In the genomic region with DNA sequence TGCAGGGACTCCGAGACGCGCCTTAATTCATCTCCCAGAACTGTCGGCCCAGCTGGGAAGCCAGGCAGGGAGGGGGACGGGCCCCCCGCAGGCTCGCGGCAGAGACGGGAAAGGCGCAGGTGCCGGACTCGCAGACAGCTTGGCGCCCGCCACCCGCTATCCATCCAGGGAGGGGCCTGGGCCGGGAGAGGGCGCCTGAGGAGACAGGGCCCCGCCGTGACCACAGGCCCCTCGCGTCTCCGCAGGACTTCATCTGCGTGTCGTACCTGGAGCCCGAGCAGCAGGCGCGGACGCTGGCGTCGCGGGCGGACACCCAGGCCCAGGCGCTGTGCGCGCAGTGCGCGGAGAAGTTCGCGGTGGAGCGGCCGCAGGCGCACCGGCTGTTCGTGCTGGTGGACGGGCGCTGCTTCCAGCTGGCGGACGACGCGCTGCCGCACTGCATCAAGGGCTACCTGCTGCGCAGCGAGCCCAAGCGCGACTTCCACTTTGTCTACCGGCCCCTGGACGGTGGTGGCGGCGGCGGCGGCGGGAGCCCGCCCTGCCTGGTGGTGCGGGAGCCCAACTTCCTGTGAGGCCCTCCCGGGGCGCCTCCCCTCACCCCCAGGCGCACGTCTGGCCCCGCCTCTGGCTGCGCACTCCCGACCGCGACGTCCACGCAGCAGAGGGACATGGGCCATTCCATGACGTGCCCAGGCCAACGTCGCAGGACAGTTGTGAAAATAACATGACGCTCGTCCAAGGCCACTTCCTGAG, we compare ENCODE assay signal across 8 cellular contexts.
DNase-seq lines count a peak whose midpoint lies in the region; ATAC-seq and TF ChIP-seq lines count a peak whose summit lies in the region.

No MANE protein-coding gene starts in this region.

- no peak for TF ChIP-seq CTCF in SK-N-SH (IDR thresholded peaks at IDR 0.05)
- TF ChIP-seq CTCF in hepatocyte (IDR thresholded peaks at IDR 0.05; ENCODE audit: poor library complexity) = no peak
- no peak for TF ChIP-seq CTCF in gastrocnemius medialis (IDR thresholded peaks at IDR 0.05 in 4 of 5, conservative IDR thresholded peaks at IDR 0.05 in 1 of 5)

- H3K4me1 Mint-ChIP-seq in activated naive CD4-positive, alpha-beta T cell treated with anti-CD3 and anti-CD28 coated beads, Interleukin-2, amount 10 ng/mL, durations not matched to agents 7 days and 5 days = peaks cover 10% of the 10 kb centered on the region
- H3K4me1 Mint-ChIP-seq in activated T-helper 17 cell treated with anti-CD3 and anti-CD28 coated beads, Interleukin-2, amount 50 U/mL, for 72 hours = no peaks in the 10 kb centered on the region
- H3K4me1 Mint-ChIP-seq in CD4-positive, alpha-beta memory T cell = peaks cover 0 to 12% (median 5%) of the 10 kb centered on the region in 4 donors

- H3K4me3 ChIP-seq in HUES64 (ENCODE audit: low read length) = peak overlapping the region; percentile 55
- H3K4me3 ChIP-seq in SK-N-SH (ENCODE audit: low read depth in 2 of 2, low read length in 1 of 2) = peak overlapping the region in 1 of 2 experiments; percentile 32; a peak in 1 of 4 replicates
- H3K4me3 ChIP-seq in hepatocyte = no peak overlapping the region
- peak overlapping the region in 3 of 4 donors; percentile 28 to 40 (median 39) for H3K4me3 ChIP-seq in gastrocnemius medialis
- H3K4me3 ChIP-seq in CD4-positive, alpha-beta memory T cell (ENCODE audit: low read length in 2 of 2) = no peak overlapping the region

- intact Hi-C loops in gastrocnemius medialis (cut with DNase I; ENCODE audit: low total_unique reads) = no loop called here
- intact Hi-C loops in CD4-positive, alpha-beta memory T cell (cut with micrococcal nuclease) = loop anchor here (10.0 kb wide), 1 partner anchor 553 kb away; no protein-coding TSS in a partner anchor

- H3K36me3 ChIP-seq in HUES64 (ENCODE audit: insufficient read depth, low read length) (no peaks in the 10 kb centered on the region), SK-N-SH (replicated peaks in 1 of 2; ENCODE audit: control insufficient read depth in 1 of 2, insufficient read depth in 2 of 2, low read length in 1 of 2) (peaks cover 0 to 10% of the 10 kb centered on the region in 2 experiments), hepatocyte (replicated peaks; ENCODE audit: insufficient read depth, low read depth) (no peaks in the 10 kb centered on the region), gastrocnemius medialis (no peaks in the 10 kb centered on the region)
- peaks cover 13% of the 10 kb centered on the region for H3K36me3 ChIP-seq in CD4-positive, alpha-beta memory T cell (ENCODE audit: insufficient read depth, low read length)

- H3K9me2 ChIP-seq in SK-N-SH (no peaks in the 10 kb centered on the region), hepatocyte (replicated peaks; ENCODE audit: insufficient read depth) (no peaks in the 10 kb centered on the region)

- no peaks in the 10 kb centered on the region for H3K79me2 ChIP-seq in SK-N-SH (ENCODE audit: insufficient read depth)
- H3K79me2 ChIP-seq in hepatocyte = no peaks in the 10 kb centered on the region

- H3K4me3 Mint-ChIP-seq in activated naive CD4-positive, alpha-beta T cell treated with anti-CD3 and anti-CD28 coated beads, Interleukin-2, amount 10 ng/mL, durations not matched to agents 7 days and 5 days = no peak overlapping the region
- H3K4me3 Mint-ChIP-seq in activated T-helper 17 cell treated with anti-CD3 and anti-CD28 coated beads, Interleukin-2, amount 50 U/mL, for 72 hours = no peak overlapping the region
- H3K4me3 Mint-ChIP-seq in CD4-positive, alpha-beta memory T cell = no peak overlapping the region

- CTCF ChIA-PET in SK-N-SH (lab: Yijun Ruan, JAX) = interaction anchor here (0.7 to 8.0 kb wide), 19 partner anchors 9 to 770 kb away, joined by 3 to 186 read pairs (median 4); a partner anchor contains a TSS
- CTCF ChIA-PET in activated naive CD4-positive, alpha-beta T cell treated with anti-CD3 and anti-CD28 coated beads, Interleukin-2, amount 10 ng/mL, durations not matched to agents 7 days and 5 days (lab: Charles Lee) = interaction anchor here (1.2 kb wide), 1 partner anchor 18 kb away, joined by 4 read pairs; no protein-coding TSS in a partner anchor
- CTCF ChIA-PET in CD4-positive, alpha-beta memory T cell (lab: Charles Lee; ENCODE audit: partially characterized antibody) = interaction anchor here (0.6 to 2.3 kb wide), 8 partner anchors 11 to 101 kb away, joined by 3 to 9 read pairs (median 4); no protein-coding TSS in a partner anchor

- no peak overlapping the region for H3K27ac Mint-ChIP-seq in activated naive CD4-positive, alpha-beta T cell treated with anti-CD3 and anti-CD28 coated beads, Interleukin-2, amount 10 ng/mL, durations not matched to agents 7 days and 5 days
- no peak overlapping the region for H3K27ac Mint-ChIP-seq in activated T-helper 17 cell treated with anti-CD3 and anti-CD28 coated beads, Interleukin-2, amount 50 U/mL, for 72 hours
- no peak overlapping the region for H3K27ac Mint-ChIP-seq in CD4-positive, alpha-beta memory T cell

- H4K20me1 ChIP-seq in SK-N-SH (ENCODE audit: insufficient read depth) (no peaks in the 10 kb centered on the region), hepatocyte (ENCODE audit: insufficient read depth, poor library complexity, severe bottlenecking) (no peaks in the 10 kb centered on the region)

- in situ Hi-C loops in gastrocnemius medialis (cut with MboI; ENCODE audit: low sequenced_read_pairs in 4 of 4) = no loop called here

- H3K9ac ChIP-seq in HUES64 (ENCODE audit: low read depth, low read length) = no peak overlapping the region; the same call in 1 of the 2 replicates
- H3K9ac ChIP-seq in SK-N-SH = no peak overlapping the region

- peak in 1 of 2 donors; percentile 19 for TF ChIP-seq POLR2A in gastrocnemius medialis (IDR thresholded peaks at IDR 0.05)

- no peak for ATAC-seq in gastrocnemius medialis
- no peak for ATAC-seq in activated T-helper 17 cell treated with anti-CD3 and anti-CD28 coated beads, Interleukin-2, amount 50 U/mL, for 72 hours (replicated peaks)

- H3K4me1 ChIP-seq in HUES64 (ENCODE audit: insufficient read depth, low read length) = no peaks in the 10 kb centered on the region
- H3K4me1 ChIP-seq in SK-N-SH (ENCODE audit: control insufficient read depth in 1 of 2, insufficient read depth in 2 of 2, low read depth in 1 of 2, low read length in 1 of 2) = peaks cover 4 to 20% of the 10 kb centered on the region in 2 experiments; a peak in 1 of 4 replicates
- H3K4me1 ChIP-seq in hepatocyte (ENCODE audit: insufficient read depth) = peaks cover 8% of the 10 kb centered on the region
- H3K4me1 ChIP-seq in gastrocnemius medialis = peaks cover 0 to 6% of the 10 kb centered on the region in 2 donors
- peaks cover 9% of the 10 kb centered on the region for H3K4me1 ChIP-seq in CD4-positive, alpha-beta memory T cell (ENCODE audit: insufficient read depth, low read length)

- WGBS in HUES64 = 7% methylated on average over 80 of the region's 80 CpGs
- 66% methylated on average over 55 of the region's 80 CpGs for WGBS in SK-N-SH (ENCODE audit: low lambda C conversion rate)
- 10% methylated on average over 65 of the region's 80 CpGs for WGBS in hepatocyte (ENCODE audit: low lambda C conversion rate, missing lambda C conversion rate)

- no peaks in the 10 kb centered on the region for H3K27me3 Mint-ChIP-seq in activated naive CD4-positive, alpha-beta T cell treated with anti-CD3 and anti-CD28 coated beads, Interleukin-2, amount 10 ng/mL, durations not matched to agents 7 days and 5 days
- no peaks in the 10 kb centered on the region for H3K27me3 Mint-ChIP-seq in activated T-helper 17 cell treated with anti-CD3 and anti-CD28 coated beads, Interleukin-2, amount 50 U/mL, for 72 hours
- H3K27me3 Mint-ChIP-seq in CD4-positive, alpha-beta memory T cell = no peaks in the 10 kb centered on the region

- H3K9me3 Mint-ChIP-seq in activated naive CD4-positive, alpha-beta T cell treated with anti-CD3 and anti-CD28 coated beads, Interleukin-2, amount 10 ng/mL, durations not matched to agents 7 days and 5 days = no peaks in the 10 kb centered on the region
- H3K9me3 Mint-ChIP-seq in activated T-helper 17 cell treated with anti-CD3 and anti-CD28 coated beads, Interleukin-2, amount 50 U/mL, for 72 hours = no peaks in the 10 kb centered on the region
- H3K9me3 Mint-ChIP-seq in CD4-positive, alpha-beta memory T cell = no peaks in the 10 kb centered on the region

- H3K27ac ChIP-seq in HUES64 (ENCODE audit: low read depth, low read length) = no peak overlapping the region
- no peak overlapping the region for H3K27ac ChIP-seq in SK-N-SH (ENCODE audit: low read depth in 2 of 2, low read length in 1 of 2)
- no peak overlapping the region for H3K27ac ChIP-seq in hepatocyte
- peak overlapping the region in 1 of 4 donors; percentile 27 for H3K27ac ChIP-seq in gastrocnemius medialis
- H3K27ac ChIP-seq in CD4-positive, alpha-beta memory T cell (ENCODE audit: low read depth, low read length) = no peak overlapping the region

- no peaks in the 10 kb centered on the region for H3K9me3 ChIP-seq in HUES64 (ENCODE audit: insufficient read depth, low read depth, low read length)
- no peaks in the 10 kb centered on the region for H3K9me3 ChIP-seq in SK-N-SH
- H3K9me3 ChIP-seq in hepatocyte (ENCODE audit: low read depth) = no peaks in the 10 kb centered on the region
- H3K9me3 ChIP-seq in gastrocnemius medialis = no peaks in the 10 kb centered on the region
- H3K9me3 ChIP-seq in CD4-positive, alpha-beta memory T cell (ENCODE audit: control insufficient read depth in 1 of 2, low read length in 2 of 2) = no peaks in the 10 kb centered on the region

- DNase-seq in SK-N-SH = peak; percentile 71
- DNase-seq in hepatocyte (ENCODE audit: low spot score) = peak; percentile 56
- DNase-seq in gastrocnemius medialis = no peak
- DNase-seq in superior temporal gyrus (ENCODE audit: extremely low spot score) = no peak
- no peak for DNase-seq in activated naive CD4-positive, alpha-beta T cell treated with anti-CD3 and anti-CD28 coated beads, Interleukin-2, amount 10 ng/mL, durations not matched to agents 7 days and 5 days
- DNase-seq in CD4-positive, alpha-beta memory T cell = no peak

- no peak for TF ChIP-seq RAD21 in SK-N-SH (IDR thresholded peaks at IDR 0.05; ENCODE audit: low read length)

- peaks cover 30% of the 10 kb centered on the region for H3K27me3 ChIP-seq in HUES64 (ENCODE audit: insufficient read depth, low read length)
- no peaks in the 10 kb centered on the region for H3K27me3 ChIP-seq in SK-N-SH (ENCODE audit: insufficient read depth)
- peaks cover 3% of the 10 kb centered on the region for H3K27me3 ChIP-seq in hepatocyte
- peaks cover 0 to 3% (median 0%) of the 10 kb centered on the region in 3 donors for H3K27me3 ChIP-seq in gastrocnemius medialis
- no peaks in the 10 kb centered on the region for H3K27me3 ChIP-seq in CD4-positive, alpha-beta memory T cell (ENCODE audit: insufficient read depth, low read length)

- H3K36me3 Mint-ChIP-seq in activated naive CD4-positive, alpha-beta T cell treated with anti-CD3 and anti-CD28 coated beads, Interleukin-2, amount 10 ng/mL, durations not matched to agents 7 days and 5 days = peaks cover 28% of the 10 kb centered on the region
- peaks cover 22% of the 10 kb centered on the region for H3K36me3 Mint-ChIP-seq in activated T-helper 17 cell treated with anti-CD3 and anti-CD28 coated beads, Interleukin-2, amount 50 U/mL, for 72 hours (ENCODE audit: low read depth)
- H3K36me3 Mint-ChIP-seq in CD4-positive, alpha-beta memory T cell = peaks cover 9 to 39% of the 10 kb centered on the region in 2 donors

- no peak for TF ChIP-seq EP300 in SK-N-SH (IDR thresholded peaks at IDR 0.05; ENCODE audit: borderline replicate concordance in 1 of 2, low read depth in 1 of 2, low read length in 1 of 2)

- H2AFZ ChIP-seq in SK-N-SH (ENCODE audit: low read depth) = no peak overlapping the region
- peak overlapping the region; percentile 35 for H2AFZ ChIP-seq in hepatocyte

- POLR2A ChIA-PET in SK-N-SH (lab: Yijun Ruan, JAX) = interaction anchor here (0.7 kb wide), 1 partner anchor 250 kb away, joined by 3 read pairs; no protein-coding TSS in a partner anchor
- POLR2A ChIA-PET in CD4-positive, alpha-beta memory T cell (lab: Charles Lee; ENCODE audit: partially characterized antibody) = no interaction called here

- peaks cover 6% of the 10 kb centered on the region for H3F3A ChIP-seq in SK-N-SH (replicated peaks; ENCODE audit: insufficient read depth)

- H3K4me2 ChIP-seq in SK-N-SH (no peak overlapping the region), hepatocyte (peak overlapping the region; percentile 98)

Comparison
In these comparisons a context has a peak if more than half of its experiments do, and no peak if none do; other contexts are left out.
1. H3K4me3 ChIP-seq: peak in HUES64 (single experiment) and gastrocnemius medialis (3 of 4); none in hepatocyte (single experiment) and CD4-positive, alpha-beta memory T cell (0 of 2).
2. DNase-seq: peak in SK-N-SH (single experiment) and hepatocyte (single experiment); none in gastrocnemius medialis (0 of 2), superior temporal gyrus (single experiment), activated naive CD4-positive, alpha-beta T cell treated with anti-CD3 and anti-CD28 coated beads, Interleukin-2, amount 10 ng/mL, durations not matched to agents 7 days and 5 days (single experiment) and CD4-positive, alpha-beta memory T cell (0 of 5).